8 cellular contexts compared by ENCODE assay signal in the genomic region with DNA sequence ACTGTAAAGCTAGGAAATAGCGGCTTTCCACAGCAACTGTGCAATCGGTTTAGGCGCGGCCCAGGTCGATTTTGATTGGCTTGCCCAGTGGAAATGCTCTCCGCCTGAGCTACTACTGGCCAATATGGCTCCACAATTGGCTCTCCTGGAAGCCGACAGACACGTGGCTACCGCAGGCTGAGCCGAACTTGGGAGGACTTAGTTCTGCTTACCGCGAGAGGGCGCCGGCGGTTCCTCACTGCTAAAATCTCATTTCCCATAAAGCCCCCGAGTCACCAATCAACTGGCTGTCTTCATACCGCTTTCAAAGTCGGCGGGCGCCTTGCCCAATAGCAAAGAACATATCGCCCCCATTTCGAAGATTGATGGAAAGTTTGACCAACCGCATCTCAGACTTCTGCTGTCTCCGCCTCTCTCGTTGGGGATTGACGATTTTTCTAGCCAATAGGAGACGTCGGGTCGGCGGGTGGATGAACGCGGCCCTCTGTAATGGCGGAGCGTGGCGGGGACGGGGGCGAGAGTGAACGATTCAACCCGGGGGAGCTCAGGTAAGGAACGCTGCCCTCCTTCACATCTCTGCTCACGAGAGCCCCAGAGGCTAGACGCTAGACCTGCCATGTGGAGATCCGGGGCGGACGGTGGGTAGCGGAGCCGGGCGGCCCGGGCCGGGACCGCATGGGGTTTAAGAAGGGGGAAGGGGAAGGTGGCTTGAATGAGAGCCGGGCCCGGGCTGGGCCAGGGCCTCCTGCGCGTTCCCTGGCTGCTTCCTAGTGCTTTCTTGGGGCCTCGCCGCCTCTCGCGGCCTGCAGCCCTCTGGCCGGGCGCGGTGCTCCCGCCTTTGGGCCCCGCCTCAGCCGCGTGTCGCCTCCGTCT. TPM values are rescaled to one million over a fixed set of nuclear protein-coding genes. Genes with fewer than 3 reads are reported as not detected.
DNase-seq lines count a peak whose midpoint lies in the region; TF ChIP-seq lines count a peak whose summit lies in the region.

Gene TCERG1, plus strand, starts transcription at position 473 of the 873 bp plus-strand sequence. Its CDS starts 17 bp downstream, at position 490.

- H3K9me3 Mint-ChIP-seq in activated naive CD4-positive, alpha-beta T cell treated with anti-CD3 and anti-CD28 coated beads, Interleukin-2, amount 10 ng/mL, durations not matched to agents 7 days and 5 days: no peaks in the 10 kb centered on the region

- H3K27ac ChIP-seq in temporal lobe (ENCODE audit: low read depth, low read length): peak within 1 kb of the TSS; percentile 31

- CTCF ChIA-PET in HEK293T (lab: Yijun Ruan, JAX): interaction anchor here (0.6 to 1.5 kb wide), 6 partner anchors 13 to 519 kb away, joined by 3 to 9 read pairs (median 3); partner anchors contain the start of gene LARS1
- CTCF ChIA-PET in activated naive CD4-positive, alpha-beta T cell treated with anti-CD3 and anti-CD28 coated beads, Interleukin-2, amount 10 ng/mL, durations not matched to agents 7 days and 5 days (lab: Charles Lee): no interaction called here

- DNase-seq in GM04503 (ENCODE audit: low read depth): peak; percentile 100
- peak; percentile 90 for DNase-seq in HEK293T (ENCODE audit: extremely low spot score)
- DNase-seq in MV-4-11 (lab: John Stamatoyannopoulos, UW): peak; percentile 100
- DNase-seq in SK-N-DZ (ENCODE audit: low spot score): peak; percentile 100
- peak; percentile 98 for DNase-seq in activated naive CD4-positive, alpha-beta T cell treated with anti-CD3 and anti-CD28 coated beads, Interleukin-2, amount 10 ng/mL, durations not matched to agents 7 days and 5 days
- peak; percentile 92 for DNase-seq in germinal center (ENCODE audit: low spot score)
- peak; percentile 73 to 100 (median 97) for DNase-seq in nucleus accumbens (lab: John Stamatoyannopoulos, UW)

- H3K27ac Mint-ChIP-seq in activated naive CD4-positive, alpha-beta T cell treated with anti-CD3 and anti-CD28 coated beads, Interleukin-2, amount 10 ng/mL, durations not matched to agents 7 days and 5 days: peak within 1 kb of the TSS; percentile 98

- H3K27me3 Mint-ChIP-seq in activated naive CD4-positive, alpha-beta T cell treated with anti-CD3 and anti-CD28 coated beads, Interleukin-2, amount 10 ng/mL, durations not matched to agents 7 days and 5 days: no peaks in the 10 kb centered on the region

- H3K4me3 Mint-ChIP-seq in activated naive CD4-positive, alpha-beta T cell treated with anti-CD3 and anti-CD28 coated beads, Interleukin-2, amount 10 ng/mL, durations not matched to agents 7 days and 5 days: peak within 1 kb of the TSS; percentile 95

- POLR2A ChIA-PET in HEK293T (lab: Yijun Ruan, JAX): interaction anchor here (0.9 to 1.6 kb wide), 4 partner anchors 10 to 265 kb away, joined by 3 to 5 read pairs (median 4); partner anchors contain the start of gene LARS1

- peaks cover 38% of the 10 kb centered on the region for H3K4me1 Mint-ChIP-seq in activated naive CD4-positive, alpha-beta T cell treated with anti-CD3 and anti-CD28 coated beads, Interleukin-2, amount 10 ng/mL, durations not matched to agents 7 days and 5 days

- peaks cover 13% of the 10 kb centered on the region for H3K36me3 Mint-ChIP-seq in activated naive CD4-positive, alpha-beta T cell treated with anti-CD3 and anti-CD28 coated beads, Interleukin-2, amount 10 ng/mL, durations not matched to agents 7 days and 5 days

TF ChIP-seq in HEK293T, 16 proteins besides CTCF, POLR2A, EP300 and RAD21:
- TF ChIP-seq TARDBP (IDR thresholded peaks at IDR 0.05) (no peak), L3MBTL2 (conservative IDR thresholded peaks at IDR 0.05) (peak; percentile 97), ARNT (IDR thresholded peaks at IDR 0.05) (no peak), NFRKB (IDR thresholded peaks at IDR 0.05) (peak; percentile 92), FOXM1 (IDR thresholded peaks at IDR 0.05; ENCODE audit: borderline replicate concordance) (no peak; the same call in 1 of the 2 replicates), SP1 (IDR thresholded peaks at IDR 0.05) (0 out of 2 replicates have a peak, but pooled peaks have one; percentile 17)
- TF ChIP-seq, protein P1, sequence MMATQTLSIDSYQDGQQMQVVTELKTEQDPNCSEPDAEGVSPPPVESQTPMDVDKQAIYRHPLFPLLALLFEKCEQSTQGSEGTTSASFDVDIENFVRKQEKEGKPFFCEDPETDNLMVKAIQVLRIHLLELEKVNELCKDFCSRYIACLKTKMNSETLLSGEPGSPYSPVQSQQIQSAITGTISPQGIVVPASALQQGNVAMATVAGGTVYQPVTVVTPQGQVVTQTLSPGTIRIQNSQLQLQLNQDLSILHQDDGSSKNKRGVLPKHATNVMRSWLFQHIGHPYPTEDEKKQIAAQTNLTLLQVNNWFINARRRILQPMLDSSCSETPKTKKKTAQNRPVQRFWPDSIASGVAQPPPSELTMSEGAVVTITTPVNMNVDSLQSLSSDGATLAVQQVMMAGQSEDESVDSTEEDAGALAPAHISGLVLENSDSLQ (IDR thresholded peaks at IDR 0.05): peak; percentile 100

RNA-seq across cellular contexts. Expression of gene TCERG1, which starts in this region (rescaled TPM):
- 108 and 110 TPM in 2 replicates for polyA plus RNA-seq in SK-N-DZ (2014; cell fraction: cytosol; rRNA removed)
- 354 and 501 TPM in 2 replicates for polyA plus RNA-seq in SK-N-DZ (2014; cell fraction: nucleus; rRNA removed)
- 65.9 TPM for total RNA-seq in temporal lobe

Comparison
In these comparisons a context has a peak if more than half of its experiments do, and no peak if none do; other contexts are left out.
1. Peak in every context shown above with its lines: DNase-seq and H3K27ac ChIP-seq.